In genomic region chr5:176621661-176622079, GRCh38 we compare ENCODE assay signal across 22 cellular contexts. TPM values are rescaled to one million over a fixed set of nuclear protein-coding genes. Genes with fewer than 3 reads are reported as not detected.
DNase-seq lines count a peak whose midpoint lies in the region; ATAC-seq and TF ChIP-seq lines count a peak whose summit lies in the region.
"Had no signal": no experiment of that assay in that cellular context is flagged by ENCODE, and none has a peak within 500 bp of the region (broad histone marks: within the 10 kb centered on the region; RNA-seq: fewer than 3 reads in every experiment).

No MANE protein-coding gene starts in this region.

- TF ChIP-seq CTCF in left ventricle myocardium inferior (IDR thresholded peaks at IDR 0.05; ENCODE audit: borderline replicate concordance) = no peak

- H3K4me3 ChIP-seq in left ventricle myocardium inferior = no peak overlapping the region
- H3K4me3 ChIP-seq: body of pancreas, GM12878, upper lobe of right lung had no signal

- no peaks in the 10 kb centered on the region for H3K36me3 ChIP-seq in left ventricle myocardium inferior
- H3K36me3 ChIP-seq: upper lobe of right lung had no signal

- H3K4me1 ChIP-seq in left ventricle myocardium inferior = peaks cover 32% of the 10 kb centered on the region

- H3K27me3 ChIP-seq in left ventricle myocardium inferior (ENCODE audit: low read depth) = peaks cover 98% of the 10 kb centered on the region

- no peak for DNase-seq in Right ventricle myocardium superior
- DNase-seq in left ventricle myocardium inferior = no peak
- peak; percentile 33 for DNase-seq in iris pigment epithelial cell (ENCODE audit: low read depth)
- DNase-seq in activated CD4-positive, CD25-positive, alpha-beta regulatory T cell (lab: John Stamatoyannopoulos, UW) = no peak
- no peak for DNase-seq in retina
- DNase-seq in T1000 (lab: John Stamatoyannopoulos, UW) = no peak
- DNase-seq: ACHN; activated CD4-positive, alpha-beta T cell treated with anti-CD3 and anti-CD28 coated beads, Interleukin-2, amount 10 ng/mL, durations not matched to agents 7 days and 5 days; CD4-positive, alpha-beta memory T cell; erythroblast; immature natural killer cell; NCI-H187; NCI-H446; nephron progenitor cell; stimulated activated naive CD8-positive, alpha-beta T cell treated with anti-CD3 and anti-CD28 coated beads, Interleukin-15, Interleukin-2, amounts not matched to agents 100 U/mL and 50 U/mL, for 24 hours; upper lobe of right lung had no signal

- H3K9me3 ChIP-seq in left ventricle myocardium inferior (replicated peaks) = no peaks in the 10 kb centered on the region
- H3K9me3 ChIP-seq: body of pancreas, upper lobe of right lung had no signal

- peak; percentile 33 for ATAC-seq in Right ventricle myocardium superior (ENCODE audit: poor library complexity)
- ATAC-seq in GM21619 (IDR thresholded peaks at IDR 0.05; ENCODE audit: unreplicated experiment) = no peak
- ATAC-seq: body of pancreas; GM12878; stimulated activated naive CD8-positive, alpha-beta T cell treated with anti-CD3 and anti-CD28 coated beads, Interleukin-15, Interleukin-2, amounts not matched to agents 100 U/mL and 50 U/mL, for 24 hours; upper lobe of right lung had no signal

- H3K27ac ChIP-seq in left ventricle myocardium inferior (replicated peaks) (no peak overlapping the region), angular gyrus (ENCODE audit: low read depth, low read length) (peak overlapping the region; percentile 72)
- H3K27ac ChIP-seq: body of pancreas, upper lobe of right lung had no signal

- intact Hi-C loops in Right ventricle myocardium superior (cut with DNase I) (no loop called here), left ventricle myocardium inferior (cut with micrococcal nuclease) (no loop called here)

RNA-seq across cellular contexts. Expression of gene SNCB, which starts 8.7 kb away (rescaled TPM):
- total RNA-seq in Right ventricle myocardium superior = not detected
- total RNA-seq in left ventricle myocardium inferior = 0.44 TPM
- total RNA-seq: activated CD4-positive, alpha-beta T cell treated with anti-CD3 and anti-CD28 coated beads, Interleukin-2, amount 10 ng/mL, durations not matched to agents 7 days and 5 days; body of pancreas; CD4-positive, alpha-beta memory T cell; GM12878; upper lobe of right lung had no signal

RNA-seq across cellular contexts. Expression of gene EIF4E1B, which starts 8.8 kb away (rescaled TPM):
- total RNA-seq in Right ventricle myocardium superior (not detected), left ventricle myocardium inferior (not detected)
- total RNA-seq: activated CD4-positive, alpha-beta T cell treated with anti-CD3 and anti-CD28 coated beads, Interleukin-2, amount 10 ng/mL, durations not matched to agents 7 days and 5 days; CD4-positive, alpha-beta memory T cell; dermis microvascular lymphatic vessel endothelial cell; GM12878; HT1080; upper lobe of right lung had no signal

RNA-seq across cellular contexts. Expression of gene GPRIN1, which starts 11.7 kb away (rescaled TPM):
- 0.56 TPM for total RNA-seq in Right ventricle myocardium superior
- 0.58 TPM for total RNA-seq in left ventricle myocardium inferior

RNA-seq across cellular contexts. Expression of gene TSPAN17, which starts 25.6 kb away (rescaled TPM):
- total RNA-seq in Right ventricle myocardium superior (27.4 TPM), left ventricle myocardium inferior (31.0 TPM)
